In the genomic region with DNA sequence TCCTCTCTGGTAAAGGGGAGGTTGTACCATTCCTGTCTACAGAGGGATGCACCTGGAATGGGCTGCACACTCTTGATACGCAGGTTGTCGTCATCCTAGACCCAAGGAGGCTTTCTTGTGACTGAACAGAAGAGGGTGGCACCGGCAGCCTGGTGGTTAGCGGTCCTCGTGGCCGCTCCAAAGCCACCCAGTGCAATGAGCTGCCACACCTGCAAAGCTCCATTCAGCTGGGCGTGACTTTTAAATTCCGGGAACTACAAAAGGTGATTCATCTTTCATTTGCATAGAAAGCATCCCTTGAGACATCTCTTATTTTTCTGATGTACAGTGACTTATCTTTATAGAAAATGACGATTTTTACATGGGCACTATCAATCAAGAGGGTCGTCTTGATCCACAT, we compare ENCODE assay signal across 31 cellular contexts.
"Had no signal": no experiment of that assay in that cellular context is flagged by ENCODE, and none has a peak within 500 bp of the region (broad histone marks: within the 10 kb centered on the region; RNA-seq: fewer than 3 reads in every experiment).

No MANE protein-coding gene starts in this region.

- H3K9me3 ChIP-seq: colonic mucosa had no signal

- H3K27me3 Mint-ChIP-seq: activated CD4-positive, alpha-beta memory T cell treated with anti-CD3 and anti-CD28 coated beads, Interleukin-2, amount 10 ng/mL, durations not matched to agents 7 days and 5 days; activated CD4-positive, alpha-beta T cell treated with anti-CD3 and anti-CD28 coated beads, Interleukin-2, amount 10 ng/mL, durations not matched to agents 7 days and 5 days; activated naive CD4-positive, alpha-beta T cell treated with anti-CD3 and anti-CD28 coated beads, Interleukin-2, amount 50 U/mL, for 24 hours; activated naive CD8-positive, alpha-beta T cell treated with anti-CD3 and anti-CD28 coated beads, Interleukin-2, amount 50 U/mL, for 24 hours; stimulated activated naive B cell treated with anti-CD40 and anti-IgM and Interleukin-4, amounts not matched to agents 10 μg/mL and 1 μg/mL and 100 μg/mL, for 72 hours; T-helper 17 cell had no signal

- H3K4me3 ChIP-seq: cardiac muscle cell, colonic mucosa, heart left ventricle, left ventricle myocardium inferior, lung, vagina had no signal

- H3K27ac Mint-ChIP-seq: activated CD4-positive, alpha-beta memory T cell treated with anti-CD3 and anti-CD28 coated beads, Interleukin-2, amount 10 ng/mL, durations not matched to agents 7 days and 5 days; activated CD4-positive, alpha-beta T cell treated with anti-CD3 and anti-CD28 coated beads, Interleukin-2, amount 10 ng/mL, durations not matched to agents 7 days and 5 days; activated naive CD4-positive, alpha-beta T cell treated with anti-CD3 and anti-CD28 coated beads, Interleukin-2, amount 50 U/mL, for 24 hours; activated naive CD8-positive, alpha-beta T cell treated with anti-CD3 and anti-CD28 coated beads, Interleukin-2, amount 50 U/mL, for 24 hours; activated T-helper 2 cell treated with anti-CD3 and anti-CD28 coated beads, Interferon-gamma antibody, Interleukin-2, Interleukin-4, amounts not matched to agents 10 μg/mL and 5 μg/mL and 100 μg/mL, durations not matched to agents 14 hours and 24 hours and 36 hours; immature natural killer cell; nephron; stimulated activated naive B cell treated with anti-CD40 and anti-IgM and Interleukin-4, amounts not matched to agents 10 μg/mL and 1 μg/mL and 100 μg/mL, for 72 hours; T-helper 17 cell; type B pancreatic cell had no signal

- H3K4me1 Mint-ChIP-seq: activated CD4-positive, alpha-beta memory T cell treated with anti-CD3 and anti-CD28 coated beads, Interleukin-2, amount 10 ng/mL, durations not matched to agents 7 days and 5 days; activated CD4-positive, alpha-beta T cell treated with anti-CD3 and anti-CD28 coated beads, Interleukin-2, amount 10 ng/mL, durations not matched to agents 7 days and 5 days; activated naive CD4-positive, alpha-beta T cell treated with anti-CD3 and anti-CD28 coated beads, Interleukin-2, amount 50 U/mL, for 24 hours; activated naive CD8-positive, alpha-beta T cell treated with anti-CD3 and anti-CD28 coated beads, Interleukin-2, amount 50 U/mL, for 24 hours; immature natural killer cell; nephron; stimulated activated naive B cell treated with anti-CD40 and anti-IgM and Interleukin-4, amounts not matched to agents 10 μg/mL and 1 μg/mL and 100 μg/mL, for 72 hours; T-helper 17 cell had no signal

- H3K27me3 ChIP-seq: cardiac muscle cell, colonic mucosa, vagina had no signal

- H3K36me3 ChIP-seq: cardiac muscle cell, colonic mucosa, heart left ventricle, left ventricle myocardium inferior, vagina, WERI-Rb-1 had no signal

- ATAC-seq: activated naive CD8-positive, alpha-beta T cell treated with anti-CD3 and anti-CD28 coated beads, Interleukin-2, amount 50 U/mL, for 24 hours; heart left ventricle; right cardiac atrium; stimulated activated naive B cell treated with anti-CD40 and anti-IgM and Interleukin-4, amounts not matched to agents 10 μg/mL and 1 μg/mL and 100 μg/mL, for 72 hours; T-helper 17 cell had no signal

- H3K4me1 ChIP-seq: colonic mucosa, vagina had no signal

- H3K36me3 Mint-ChIP-seq: stimulated activated naive B cell treated with anti-CD40 and anti-IgM and Interleukin-4, amounts not matched to agents 10 μg/mL and 1 μg/mL and 100 μg/mL, for 72 hours had no signal

- H3K4me3 Mint-ChIP-seq: activated CD4-positive, alpha-beta memory T cell treated with anti-CD3 and anti-CD28 coated beads, Interleukin-2, amount 10 ng/mL, durations not matched to agents 7 days and 5 days; activated CD4-positive, alpha-beta T cell treated with anti-CD3 and anti-CD28 coated beads, Interleukin-2, amount 10 ng/mL, durations not matched to agents 7 days and 5 days; activated naive CD4-positive, alpha-beta T cell treated with anti-CD3 and anti-CD28 coated beads, Interleukin-2, amount 50 U/mL, for 24 hours; activated naive CD8-positive, alpha-beta T cell treated with anti-CD3 and anti-CD28 coated beads, Interleukin-2, amount 50 U/mL, for 24 hours; immature natural killer cell; nephron; stimulated activated naive B cell treated with anti-CD40 and anti-IgM and Interleukin-4, amounts not matched to agents 10 μg/mL and 1 μg/mL and 100 μg/mL, for 72 hours; T-helper 17 cell; type B pancreatic cell had no signal

- DNase-seq: activated CD4-positive, alpha-beta memory T cell treated with anti-CD3 and anti-CD28 coated beads, Interleukin-2, amount 10 ng/mL, durations not matched to agents 7 days and 5 days; activated CD4-positive, alpha-beta T cell treated with anti-CD3 and anti-CD28 coated beads, Interleukin-2, amount 10 ng/mL, durations not matched to agents 7 days and 5 days; activated CD4-positive, CD25-positive, alpha-beta regulatory T cell treated with anti-CD3 and anti-CD28 coated beads, Interleukin-2, amount 50 U/mL, for 72 hours; activated CD8-positive, alpha-beta memory T cell treated with anti-CD3 and anti-CD28 coated beads, Interleukin-2, amount 50 U/mL, for 48 hours; activated naive CD8-positive, alpha-beta T cell treated with anti-CD3 and anti-CD28 coated beads, Interleukin-2, amount 50 U/mL, for 24 hours; activated T-cell treated with anti-CD3 and anti-CD28 coated beads, Interleukin-2, amount 50 U/mL, for 48 hours; amygdala; cerebellar nuclear complex; colonic mucosa; effector CD8-positive, alpha-beta T cell; foreskin fibroblast; heart left ventricle; hypothalamus; immature natural killer cell; left ventricle myocardium inferior; posterior cingulate gyrus; right cardiac atrium; stimulated activated CD4-positive, alpha-beta T cell treated with anti-CD3 and anti-CD28 coated beads, Interleukin-15, amount 100 ng/mL, for 24 hours; stimulated activated CD4-positive, alpha-beta T cell treated with anti-CD3 and anti-CD28 coated beads, Interleukin-2, amount 100 ng/mL, for 24 hours; stimulated activated naive B cell treated with anti-CD40 and anti-IgM and Interleukin-4, amounts not matched to agents 10 μg/mL and 1 μg/mL and 100 μg/mL, for 72 hours; SW 1271; T-helper 17 cell; T1000; WERI-Rb-1 had no signal

- H3K27ac ChIP-seq: cardiac muscle cell, colonic mucosa, heart left ventricle, left ventricle myocardium inferior, vagina, WERI-Rb-1 had no signal

- H3K9me3 Mint-ChIP-seq: activated naive CD8-positive, alpha-beta T cell treated with anti-CD3 and anti-CD28 coated beads, Interleukin-2, amount 50 U/mL, for 24 hours had no signal
